In genomic region chr1:46521417-46521816, GRCh38 we compare ENCODE assay signal across 32 cellular contexts. TPM values are rescaled to one million over a fixed set of nuclear protein-coding genes. Genes with fewer than 3 reads are reported as not detected.
DNase-seq lines count a peak whose midpoint lies in the region; ATAC-seq and TF ChIP-seq lines count a peak whose summit lies in the region.
"Had no signal": no experiment of that assay in that cellular context is flagged by ENCODE, and none has a peak within 500 bp of the region (broad histone marks: within the 10 kb centered on the region; RNA-seq: fewer than 3 reads in every experiment).

No MANE protein-coding gene starts in this region.

- CTCF ChIA-PET in activated CD8-positive, alpha-beta T cell treated with anti-CD3 and anti-CD28 coated beads, Interleukin-2, amount 10 ng/mL, durations not matched to agents 7 days and 5 days (lab: Charles Lee), result interaction anchor here (1.2 to 1.5 kb wide), 5 partner anchors 14 to 74 kb away, joined by 4 to 6 read pairs (median 5); a partner anchor contains a TSS
- CTCF ChIA-PET in activated CD8-positive, alpha-beta T cell treated with anti-CD3 and anti-CD28 coated beads for 36 hours (lab: Charles Lee), result interaction anchor here (1.1 to 2.2 kb wide), 5 partner anchors 9 to 74 kb away, joined by 3 to 14 read pairs (median 4); a partner anchor contains a TSS

- POLR2A ChIA-PET in activated CD8-positive, alpha-beta T cell treated with anti-CD3 and anti-CD28 coated beads, Interleukin-2, amount 10 ng/mL, durations not matched to agents 7 days and 5 days (lab: Charles Lee), result no interaction called here
- POLR2A ChIA-PET in activated CD8-positive, alpha-beta T cell treated with anti-CD3 and anti-CD28 coated beads for 36 hours (lab: Charles Lee), result interaction anchor here (0.8 to 1.1 kb wide), 2 partner anchors 13 to 28 kb away, joined by 3 to 6 read pairs; no protein-coding TSS in a partner anchor

- H3K9me3 ChIP-seq in adipocyte (ENCODE audit: control insufficient read depth, low read length), result no peaks in the 10 kb centered on the region
- H3K9me3 ChIP-seq in neuronal stem cell (replicated peaks in 1 of 2; ENCODE audit: control insufficient read depth in 2 of 2, insufficient read depth in 1 of 2, low read depth in 1 of 2, low read length in 2 of 2), result no peaks in the 10 kb centered on the region
- no peaks in the 10 kb centered on the region for H3K9me3 ChIP-seq in right cardiac atrium (ENCODE audit: control insufficient read depth, low read length)
- H3K9me3 ChIP-seq: BLaER1, breast epithelium, left lung, MG63, vagina had no signal

- no peak overlapping the region for H3K23ac ChIP-seq in neuronal stem cell (ENCODE audit: low read depth, low read length, poor library complexity)

- no peak for DNase-seq in activated CD8-positive, alpha-beta T cell treated with anti-CD3 and anti-CD28 coated beads, Interleukin-2, amount 10 ng/mL, durations not matched to agents 7 days and 5 days
- DNase-seq in activated CD8-positive, alpha-beta T cell treated with anti-CD3 and anti-CD28 coated beads for 36 hours, result no peak
- DNase-seq in MV-4-11 (lab: John Stamatoyannopoulos, UW) (peak; percentile 60), adipocyte (ENCODE audit: low read depth) (no peak), neuronal stem cell (ENCODE audit: low spot score) (no peak), right cardiac atrium (no peak)
- DNase-seq in stimulated activated naive B cell treated with anti-CD40 and anti-IgM and Interleukin-4, amounts not matched to agents 10 μg/mL and 1 μg/mL and 100 μg/mL, for 72 hours, result no peak
- DNase-seq in activated naive CD4-positive, alpha-beta T cell (lab: John Stamatoyannopoulos, UW), result no peak
- DNase-seq: amniotic stem cell; effector CD8-positive, alpha-beta T cell; immature natural killer cell; naive B cell; NCI-H1694; NCI-H2171; NCI-H524; retina; RPMI8226 had no signal

- H3K27ac Mint-ChIP-seq in activated CD8-positive, alpha-beta T cell treated with anti-CD3 and anti-CD28 coated beads, Interleukin-2, amount 10 ng/mL, durations not matched to agents 7 days and 5 days, result peak overlapping the region; percentile 43
- no peak overlapping the region for H3K27ac Mint-ChIP-seq in activated CD8-positive, alpha-beta T cell treated with anti-CD3 and anti-CD28 coated beads for 36 hours
- peak overlapping the region; percentile 6 for H3K27ac Mint-ChIP-seq in stimulated activated naive B cell treated with anti-CD40 and anti-IgM and Interleukin-4, amounts not matched to agents 10 μg/mL and 1 μg/mL and 100 μg/mL, for 72 hours
- H3K27ac Mint-ChIP-seq: activated naive CD4-positive, alpha-beta T cell treated with anti-CD3 and anti-CD28 coated beads for 36 hours; GM23338; immature natural killer cell; naive B cell; stimulated activated memory B cell treated with anti-CD40 and anti-IgM and Interleukin-4, amounts not matched to agents 10 μg/mL and 1 μg/mL and 100 μg/mL, for 72 hours had no signal

- H3K9me3 Mint-ChIP-seq in activated CD8-positive, alpha-beta T cell treated with anti-CD3 and anti-CD28 coated beads, Interleukin-2, amount 10 ng/mL, durations not matched to agents 7 days and 5 days (ENCODE audit: insufficient read depth), result no peaks in the 10 kb centered on the region
- no peaks in the 10 kb centered on the region for H3K9me3 Mint-ChIP-seq in activated CD8-positive, alpha-beta T cell treated with anti-CD3 and anti-CD28 coated beads for 36 hours
- H3K9me3 Mint-ChIP-seq in stimulated activated naive B cell treated with anti-CD40 and anti-IgM and Interleukin-4, amounts not matched to agents 10 μg/mL and 1 μg/mL and 100 μg/mL, for 72 hours, result no peaks in the 10 kb centered on the region
- H3K9me3 Mint-ChIP-seq: activated naive CD4-positive, alpha-beta T cell treated with anti-CD3 and anti-CD28 coated beads for 36 hours; immature natural killer cell; naive B cell; stimulated activated memory B cell treated with anti-CD40 and anti-IgM and Interleukin-4, amounts not matched to agents 10 μg/mL and 1 μg/mL and 100 μg/mL, for 72 hours had no signal

- H2AK5ac ChIP-seq in neuronal stem cell (ENCODE audit: low read depth, low read length), result no peak overlapping the region

- H2AFZ ChIP-seq in neuronal stem cell (ENCODE audit: low read length), result no peak overlapping the region
- H2AFZ ChIP-seq: GM23338, hepatocyte had no signal

- H3K18ac ChIP-seq in neuronal stem cell (ENCODE audit: low read length), result no peak overlapping the region

- H3K27me3 ChIP-seq in adipocyte (replicated peaks; ENCODE audit: control insufficient read depth, insufficient read depth, low read length) (peaks cover 32% of the 10 kb centered on the region), neuronal stem cell (ENCODE audit: control insufficient read depth in 3 of 3, insufficient read depth in 3 of 3, low read depth in 1 of 3, low read length in 3 of 3) (peaks cover 4 to 91% (median 38%) of the 10 kb centered on the region in 3 experiments), right cardiac atrium (ENCODE audit: control insufficient read depth, insufficient read depth) (no peaks in the 10 kb centered on the region)
- H3K27me3 ChIP-seq: breast epithelium, MG63, vagina had no signal

- no peak for TF ChIP-seq CTCF in activated CD8-positive, alpha-beta T cell treated with anti-CD3 and anti-CD28 coated beads for 36 hours (IDR thresholded peaks at IDR 0.05)

- no peak for ATAC-seq in activated CD8-positive, alpha-beta T cell treated with anti-CD3 and anti-CD28 coated beads, Interleukin-2, amount 10 ng/mL, durations not matched to agents 7 days and 5 days
- no peak for ATAC-seq in activated CD8-positive, alpha-beta T cell treated with anti-CD3 and anti-CD28 coated beads for 36 hours
- ATAC-seq in stimulated activated naive B cell treated with anti-CD40 and anti-IgM and Interleukin-4, amounts not matched to agents 10 μg/mL and 1 μg/mL and 100 μg/mL, for 72 hours (replicated peaks), result no peak
- ATAC-seq in right cardiac atrium, result no peak
- ATAC-seq: GM23338; stimulated activated memory B cell treated with anti-CD40 and anti-IgM and Interleukin-4, amounts not matched to agents 10 μg/mL and 1 μg/mL and 100 μg/mL, for 72 hours had no signal

- H4K91ac ChIP-seq in neuronal stem cell (ENCODE audit: low read depth, low read length, poor library complexity), result no peak overlapping the region

- H2BK120ac ChIP-seq in neuronal stem cell (ENCODE audit: low read depth, low read length), result no peak overlapping the region

- H3K79me1 ChIP-seq in neuronal stem cell (ENCODE audit: low read depth, low read length), result no peaks in the 10 kb centered on the region

- H2BK15ac ChIP-seq in neuronal stem cell (ENCODE audit: low read length), result no peak overlapping the region

- WGBS in neuronal stem cell (ENCODE audit: extremely low coverage in 2 of 2, insufficient read length in 2 of 2, insufficient replicate concordance in 1 of 2), 2 donors, result no CpG with 5 or more reads among the region's 2 CpGs
- WGBS in right cardiac atrium, result 77% methylated on average over 2 of the region's 2 CpGs

- H2BK12ac ChIP-seq in neuronal stem cell (ENCODE audit: low read length), result no peak overlapping the region

- no peak overlapping the region for H4K8ac ChIP-seq in neuronal stem cell (ENCODE audit: low read depth, low read length)

- no peak overlapping the region for H3K4me3 ChIP-seq in adipocyte (ENCODE audit: low read length)
- no peak overlapping the region for H3K4me3 ChIP-seq in neuronal stem cell (ENCODE audit: low read length in 2 of 2)
- H3K4me3 ChIP-seq in right cardiac atrium (ENCODE audit: low read length), result no peak overlapping the region
- H3K4me3 ChIP-seq: BLaER1, breast epithelium, GM23338, hepatocyte, left lung, MG63, vagina had no signal

- no peak overlapping the region for H3K4me3 Mint-ChIP-seq in activated CD8-positive, alpha-beta T cell treated with anti-CD3 and anti-CD28 coated beads, Interleukin-2, amount 10 ng/mL, durations not matched to agents 7 days and 5 days
- no peak overlapping the region for H3K4me3 Mint-ChIP-seq in activated CD8-positive, alpha-beta T cell treated with anti-CD3 and anti-CD28 coated beads for 36 hours
- H3K4me3 Mint-ChIP-seq in stimulated activated naive B cell treated with anti-CD40 and anti-IgM and Interleukin-4, amounts not matched to agents 10 μg/mL and 1 μg/mL and 100 μg/mL, for 72 hours, result no peak overlapping the region
- H3K4me3 Mint-ChIP-seq: activated naive CD4-positive, alpha-beta T cell treated with anti-CD3 and anti-CD28 coated beads for 36 hours; GM23338; immature natural killer cell; naive B cell; stimulated activated memory B cell treated with anti-CD40 and anti-IgM and Interleukin-4, amounts not matched to agents 10 μg/mL and 1 μg/mL and 100 μg/mL, for 72 hours had no signal

- H3K36me3 Mint-ChIP-seq in activated CD8-positive, alpha-beta T cell treated with anti-CD3 and anti-CD28 coated beads, Interleukin-2, amount 10 ng/mL, durations not matched to agents 7 days and 5 days (ENCODE audit: low read depth), result no peaks in the 10 kb centered on the region
- no peaks in the 10 kb centered on the region for H3K36me3 Mint-ChIP-seq in activated CD8-positive, alpha-beta T cell treated with anti-CD3 and anti-CD28 coated beads for 36 hours (ENCODE audit: low read depth)
- no peaks in the 10 kb centered on the region for H3K36me3 Mint-ChIP-seq in stimulated activated naive B cell treated with anti-CD40 and anti-IgM and Interleukin-4, amounts not matched to agents 10 μg/mL and 1 μg/mL and 100 μg/mL, for 72 hours
- H3K36me3 Mint-ChIP-seq: immature natural killer cell; naive B cell; stimulated activated memory B cell treated with anti-CD40 and anti-IgM and Interleukin-4, amounts not matched to agents 10 μg/mL and 1 μg/mL and 100 μg/mL, for 72 hours had no signal

- H3K9ac ChIP-seq in adipocyte (ENCODE audit: low read length) (peak overlapping the region; percentile 36), neuronal stem cell (ENCODE audit: low read depth, low read length, poor library complexity) (no peak overlapping the region)
- H3K9ac ChIP-seq: BLaER1 had no signal

- H3K4ac ChIP-seq in neuronal stem cell (ENCODE audit: low read length), result no peak overlapping the region

- H3K27ac ChIP-seq in neuronal stem cell (replicated peaks; ENCODE audit: low read length), result no peak overlapping the region
- no peak overlapping the region for H3K27ac ChIP-seq in right cardiac atrium (ENCODE audit: low read length)
- H3K27ac ChIP-seq: BLaER1, hepatocyte, vagina had no signal

- no peak overlapping the region for H2BK5ac ChIP-seq in neuronal stem cell (ENCODE audit: low read length)

- peaks cover 24% of the 10 kb centered on the region for H3K27me3 Mint-ChIP-seq in activated CD8-positive, alpha-beta T cell treated with anti-CD3 and anti-CD28 coated beads, Interleukin-2, amount 10 ng/mL, durations not matched to agents 7 days and 5 days (ENCODE audit: low read depth)
- peaks cover 26% of the 10 kb centered on the region for H3K27me3 Mint-ChIP-seq in activated CD8-positive, alpha-beta T cell treated with anti-CD3 and anti-CD28 coated beads for 36 hours
- H3K27me3 Mint-ChIP-seq in stimulated activated naive B cell treated with anti-CD40 and anti-IgM and Interleukin-4, amounts not matched to agents 10 μg/mL and 1 μg/mL and 100 μg/mL, for 72 hours, result peaks cover 52 to 62% of the 10 kb centered on the region in 2 donors

- H3K4me1 ChIP-seq in adipocyte (ENCODE audit: control insufficient read depth, insufficient read depth, low read length) (peaks cover 36% of the 10 kb centered on the region), neuronal stem cell (ENCODE audit: control insufficient read depth in 2 of 2, insufficient read depth in 1 of 2, low read depth in 1 of 2, low read length in 2 of 2) (peaks cover 8 to 60% of the 10 kb centered on the region in 2 donors), right cardiac atrium (ENCODE audit: control insufficient read depth, insufficient read depth, low read length) (peaks cover 5% of the 10 kb centered on the region)
- H3K4me1 ChIP-seq: BLaER1 had no signal

- H3K36me3 ChIP-seq in adipocyte (ENCODE audit: control insufficient read depth, insufficient read depth, low read length, severe bottlenecking), result no peaks in the 10 kb centered on the region
- H3K36me3 ChIP-seq in neuronal stem cell (replicated peaks in 1 of 2; ENCODE audit: control insufficient read depth in 2 of 2, insufficient read depth in 2 of 2, low read length in 2 of 2), result no peaks in the 10 kb centered on the region
- H3K36me3 ChIP-seq: BLaER1, breast epithelium, left lung, MG63, vagina had no signal

- intact Hi-C loops in activated CD8-positive, alpha-beta T cell treated with anti-CD3 and anti-CD28 coated beads for 36 hours (cut with micrococcal nuclease), result no loop called here
- intact Hi-C loops in right cardiac atrium (cut with DNase I), result loop anchor here in 2 of 4 donors (10.0 kb wide), 2 partner anchors 77 to 117 kb away; no protein-coding TSS in a partner anchor

- H3K4me2 ChIP-seq in neuronal stem cell (ENCODE audit: insufficient read depth, low read length, poor library complexity, severe bottlenecking), result no peak overlapping the region
- H3K4me2 ChIP-seq: BLaER1, GM23338, hepatocyte had no signal

- H3K4me1 Mint-ChIP-seq in activated CD8-positive, alpha-beta T cell treated with anti-CD3 and anti-CD28 coated beads, Interleukin-2, amount 10 ng/mL, durations not matched to agents 7 days and 5 days (ENCODE audit: low read depth), result peaks cover 19% of the 10 kb centered on the region
- peaks cover 13% of the 10 kb centered on the region for H3K4me1 Mint-ChIP-seq in activated CD8-positive, alpha-beta T cell treated with anti-CD3 and anti-CD28 coated beads for 36 hours (ENCODE audit: low read depth)
- peaks cover 0 to 4% of the 10 kb centered on the region in 2 donors for H3K4me1 Mint-ChIP-seq in stimulated activated naive B cell treated with anti-CD40 and anti-IgM and Interleukin-4, amounts not matched to agents 10 μg/mL and 1 μg/mL and 100 μg/mL, for 72 hours
- H3K4me1 Mint-ChIP-seq: immature natural killer cell; naive B cell; stimulated activated memory B cell treated with anti-CD40 and anti-IgM and Interleukin-4, amounts not matched to agents 10 μg/mL and 1 μg/mL and 100 μg/mL, for 72 hours had no signal

- H3K14ac ChIP-seq in neuronal stem cell (ENCODE audit: low read length), result no peak overlapping the region

RNA-seq across cellular contexts. Expression of gene KNCN, which starts 30.0 kb away (rescaled TPM):
- total RNA-seq in activated CD8-positive, alpha-beta T cell treated with anti-CD3 and anti-CD28 coated beads, Interleukin-2, amount 10 ng/mL, durations not matched to agents 7 days and 5 days, result not detected
- total RNA-seq in activated CD8-positive, alpha-beta T cell treated with anti-CD3 and anti-CD28 coated beads for 36 hours, result not detected
- not detected for polyA plus RNA-seq in neuronal stem cell (2013, experiment 1 of 2)
- polyA plus RNA-seq in neuronal stem cell (2013, experiment 2 of 2), result not detected
- total RNA-seq in right cardiac atrium, result not detected
- polyA plus RNA-seq in right cardiac atrium, result not detected
- total RNA-seq: activated CD8-positive, alpha-beta memory T cell treated with anti-CD3 and anti-CD28 coated beads for 36 hours; activated naive CD4-positive, alpha-beta T cell treated with anti-CD3 and anti-CD28 coated beads for 36 hours; breast epithelium; GM23338; hepatocyte; left lung; mesenteric fat pad; osteocyte; temporal lobe; vagina had no signal
- polyA plus RNA-seq: esophagus, GM23338, hepatocyte, immature natural killer cell had no signal

RNA-seq across cellular contexts. Expression of gene DMBX1, which starts 31.8 kb away (rescaled TPM):
- under 1 TPM in 1 of 2 experiments, not detected in 1; 0.08 TPM for total RNA-seq in activated CD8-positive, alpha-beta T cell treated with anti-CD3 and anti-CD28 coated beads, Interleukin-2, amount 10 ng/mL, durations not matched to agents 7 days and 5 days
- under 1 TPM in 1 of 2 experiments, not detected in 1; 0.09 TPM for total RNA-seq in activated CD8-positive, alpha-beta T cell treated with anti-CD3 and anti-CD28 coated beads for 36 hours
- polyA plus RNA-seq in neuronal stem cell (2013, experiment 1 of 2), result 0.15 TPM
- 0.18 TPM for polyA plus RNA-seq in neuronal stem cell (2013, experiment 2 of 2)
- total RNA-seq in right cardiac atrium, result not detected
- not detected for polyA plus RNA-seq in right cardiac atrium
- total RNA-seq: activated CD8-positive, alpha-beta memory T cell treated with anti-CD3 and anti-CD28 coated beads for 36 hours; activated naive CD4-positive, alpha-beta T cell treated with anti-CD3 and anti-CD28 coated beads for 36 hours; breast epithelium; frontal cortex; GM23338; hepatocyte; left lung; osteocyte; temporal lobe had no signal
- polyA plus RNA-seq: hepatocyte, immature natural killer cell had no signal
